12 cellular contexts compared by ENCODE assay signal in genomic region chr1:200896571-200897187, GRCh38. TPM values are rescaled to one million over a fixed set of nuclear protein-coding genes. Genes with fewer than 3 reads are reported as not detected.
DNase-seq lines count a peak whose midpoint lies in the region; ATAC-seq and TF ChIP-seq lines count a peak whose summit lies in the region.
"Had no signal": no experiment of that assay in that cellular context is flagged by ENCODE, and none has a peak within 500 bp of the region (broad histone marks: within the 10 kb centered on the region; RNA-seq: fewer than 3 reads in every experiment).

No MANE protein-coding gene starts in this region.

- ATAC-seq in HG03432 (IDR thresholded peaks at IDR 0.05; ENCODE audit: unreplicated experiment) = no peak

- H3K4me1 ChIP-seq in OCI-LY7 (ENCODE audit: insufficient read depth, low read length, poor library complexity, severe bottlenecking) = no peaks in the 10 kb centered on the region

- no peaks in the 10 kb centered on the region for H3K27me3 Mint-ChIP-seq in type B pancreatic cell

- no peaks in the 10 kb centered on the region for H3K9me2 ChIP-seq in OCI-LY7 (ENCODE audit: insufficient read depth, low read length)

- no peak overlapping the region for H3K4me2 ChIP-seq in OCI-LY7 (ENCODE audit: low read length)

- H3K27ac ChIP-seq in OCI-LY7 (ENCODE audit: low read depth, low read length, poor library complexity, severe bottlenecking) = no peak overlapping the region

- TF ChIP-seq CTCF in type B pancreatic cell (conservative IDR thresholded peaks at IDR 0.05) = no peak
- TF ChIP-seq CTCF in OCI-LY7 (conservative IDR thresholded peaks at IDR 0.05; ENCODE audit: low read length) = no peak

- H3K4me3 ChIP-seq in OCI-LY7 (ENCODE audit: low read depth, low read length, poor library complexity, severe bottlenecking) = no peak overlapping the region
- H3K4me3 ChIP-seq: MG63 had no signal

- H3K9me3 Mint-ChIP-seq in type B pancreatic cell = no peaks in the 10 kb centered on the region

- H3K4me1 Mint-ChIP-seq in type B pancreatic cell (ENCODE audit: unreplicated experiment) = peaks cover 46% of the 10 kb centered on the region

- no peaks in the 10 kb centered on the region for H3K9me3 ChIP-seq in OCI-LY7 (ENCODE audit: low read length)
- H3K9me3 ChIP-seq: MG63 had no signal

- H2AFZ ChIP-seq in OCI-LY7 (ENCODE audit: low read length) = no peak overlapping the region

- peak overlapping the region; percentile 98 for H3K4me3 Mint-ChIP-seq in type B pancreatic cell

- H3K36me3 Mint-ChIP-seq in type B pancreatic cell = peaks cover 14% of the 10 kb centered on the region

- BruUV-seq in OCI-LY7 (replicated peaks; lab: Mats Ljungman, UMichigan) = no TSS peak

- intact Hi-C loops in OCI-LY7 (cut with micrococcal nuclease; ENCODE audit: unreplicated experiment) = no loop called here

- H3K27ac Mint-ChIP-seq in type B pancreatic cell = peak overlapping the region; percentile 97

- H3K79me2 ChIP-seq in OCI-LY7 (ENCODE audit: insufficient read depth, low read depth, low read length) = no peaks in the 10 kb centered on the region

- CTCF ChIA-PET in OCI-LY7 (lab: Charles Lee; ENCODE audit: unreplicated experiment) = no interaction called here

- POLR2A ChIA-PET in OCI-LY7 (lab: Charles Lee) = interaction anchor here (1.3 kb wide), 1 partner anchor 10 kb away, joined by 4 read pairs; no protein-coding TSS in a partner anchor

- DNase-seq in DMS53 (lab: John Stamatoyannopoulos, UW) = peak; percentile 44
- no peak for DNase-seq in DMS53 treated with DMSO at 0.1 percent for 48 hours (lab: John Stamatoyannopoulos, UW; ENCODE audit: unreplicated experiment)
- DNase-seq in SW480 (ENCODE audit: low spot score) = peak; percentile 76
- peak; percentile 96 for DNase-seq in kidney tubule cell (ENCODE audit: low spot score)
- DNase-seq in type B pancreatic cell (ENCODE audit: extremely low spot score, unreplicated experiment) = no peak
- DNase-seq in OCI-LY7 (ENCODE audit: low spot score) = no peak
- DNase-seq in NCI-H446 (lab: John Stamatoyannopoulos, UW) = no peak
- DNase-seq: activated gamma-delta T cell, MG63, nucleus accumbens had no signal

- H3K36me3 ChIP-seq in OCI-LY7 (ENCODE audit: insufficient read depth, low read length) = no peaks in the 10 kb centered on the region
- H3K36me3 ChIP-seq: MG63 had no signal

- no peaks in the 10 kb centered on the region for H4K20me1 ChIP-seq in OCI-LY7 (ENCODE audit: insufficient read depth, low read length)

RNA-seq across cellular contexts. Expression of gene INAVA, which starts 2.0 kb away (rescaled TPM):
- 37.6 and 38.4 TPM in 2 replicates for total RNA-seq in type B pancreatic cell (ENCODE audit: low replicate concordance)
- total RNA-seq in OCI-LY7 (2014; rRNA removed; shearing (Covaris generic)) = not detected in 2 replicates
- not detected in 2 replicates for total RNA-seq in OCI-LY7 (2022)

RNA-seq across cellular contexts. Expression of gene GPR25, which starts 23.9 kb away (rescaled TPM):
- total RNA-seq in type B pancreatic cell (ENCODE audit: low replicate concordance) = not detected in 2 replicates
- total RNA-seq in OCI-LY7 (2014; rRNA removed; shearing (Covaris generic)) = not detected in 2 replicates
- total RNA-seq in OCI-LY7 (2022) = not detected in 2 replicates
- total RNA-seq: endothelial cell of umbilical vein had no signal

Comparison
In these comparisons a context has a peak if more than half of its experiments do, and no peak if none do; other contexts are left out.
1. DNase-seq: peak in DMS53 (single experiment), SW480 (single experiment) and kidney tubule cell (single experiment); none in DMS53 treated with DMSO at 0.1 percent for 48 hours (single experiment), type B pancreatic cell (single experiment), OCI-LY7 (single experiment) and NCI-H446 (0 of 2).
2. RNA of gene INAVA, which starts 2.0 kb away (total RNA-seq): 37.6 to 38.4 TPM in type B pancreatic cell; not detected in OCI-LY7; every median in the first group is over 10 times any median in the second.